ENCODE assay signal across 11 cellular contexts in genomic region chr2:176189666-176190641, GRCh38. TPM values are rescaled to one million over a fixed set of nuclear protein-coding genes. Genes with fewer than 3 reads are reported as not detected.
DNase-seq lines count a peak whose midpoint lies in the region; ATAC-seq and TF ChIP-seq lines count a peak whose summit lies in the region.
"Had no signal": no experiment of that assay in that cellular context is flagged by ENCODE, and none has a peak within 500 bp of the region (broad histone marks: within the 10 kb centered on the region; RNA-seq: fewer than 3 reads in every experiment).

No MANE protein-coding gene starts in this region.

- H3K9me3 ChIP-seq in HUES48 (ENCODE audit: control insufficient read depth, insufficient read depth, low read length) (no peaks in the 10 kb centered on the region), spleen (no peaks in the 10 kb centered on the region), PC-9 (ENCODE audit: insufficient read depth, low read depth) (no peaks in the 10 kb centered on the region)

- H3K9me2 ChIP-seq in PC-9 (ENCODE audit: insufficient read depth): no peaks in the 10 kb centered on the region

- DNase-seq in activated CD8-positive, alpha-beta T cell treated with anti-CD3 and anti-CD28 coated beads, Interleukin-2, amount 10 ng/mL, durations not matched to agents 7 days and 5 days: no peak
- DNase-seq in immature natural killer cell (no peak), spleen (no peak), PC-9 (no peak), cortex of kidney (lab: John Stamatoyannopoulos, UW) (no peak), NCI-H1105 treated with DMSO at 0.1 percent for 48 hours (lab: John Stamatoyannopoulos, UW) (no peak)
- DNase-seq: amniotic stem cell; stimulated activated CD4-positive, alpha-beta T cell treated with anti-CD3 and anti-CD28 coated beads, Interleukin-1b, Interleukin-23, amount 100 ng/mL, for 48 hours had no signal

- WGBS in spleen, 5 donors: 7 to 13% (median 12%) methylated on average over 18 to 29 of the region's 29 CpGs

- H3K27ac ChIP-seq in HUES48 (ENCODE audit: low read depth, low read length): no peak overlapping the region
- peak overlapping the region in 3 of 8 donors; percentile 66 to 80 (median 69) for H3K27ac ChIP-seq in spleen
- H3K27ac ChIP-seq in PC-9: no peak overlapping the region

- no peak overlapping the region; the same call in 1 of the 2 replicates for H2AFZ ChIP-seq in PC-9

- no peak overlapping the region for H3K27ac Mint-ChIP-seq in activated CD8-positive, alpha-beta T cell treated with anti-CD3 and anti-CD28 coated beads, Interleukin-2, amount 10 ng/mL, durations not matched to agents 7 days and 5 days
- H3K27ac Mint-ChIP-seq in immature natural killer cell: no peak overlapping the region
- H3K27ac Mint-ChIP-seq: T-helper 1 cell treated with Interleukin-12 subunit alpha and Interleukin-12 subunit beta and Interleukin-4 antibody, amounts not matched to agents 30 μg/mL and 1 μg/mL, for 36 hours had no signal

- H3K27me3 Mint-ChIP-seq in activated CD8-positive, alpha-beta T cell treated with anti-CD3 and anti-CD28 coated beads, Interleukin-2, amount 10 ng/mL, durations not matched to agents 7 days and 5 days (ENCODE audit: low read depth): peaks cover 69% of the 10 kb centered on the region
- H3K27me3 Mint-ChIP-seq in immature natural killer cell (ENCODE audit: low read depth in 3 of 3): peaks cover 24 to 40% (median 36%) of the 10 kb centered on the region in 3 donors

- peak overlapping the region; percentile 31 for H3K4me3 Mint-ChIP-seq in activated CD8-positive, alpha-beta T cell treated with anti-CD3 and anti-CD28 coated beads, Interleukin-2, amount 10 ng/mL, durations not matched to agents 7 days and 5 days
- H3K4me3 Mint-ChIP-seq in immature natural killer cell: peak overlapping the region; percentile 37 to 71 (median 57)

- H3F3A ChIP-seq in PC-9 (ENCODE audit: insufficient read depth, low read depth): no peaks in the 10 kb centered on the region

- ATAC-seq in activated CD8-positive, alpha-beta T cell treated with anti-CD3 and anti-CD28 coated beads, Interleukin-2, amount 10 ng/mL, durations not matched to agents 7 days and 5 days: no peak
- ATAC-seq in GM21786 (IDR thresholded peaks at IDR 0.05; ENCODE audit: unreplicated experiment): no peak

- no peaks in the 10 kb centered on the region for H3K9me3 Mint-ChIP-seq in activated CD8-positive, alpha-beta T cell treated with anti-CD3 and anti-CD28 coated beads, Interleukin-2, amount 10 ng/mL, durations not matched to agents 7 days and 5 days (ENCODE audit: insufficient read depth)
- peaks cover 0 to 12% (median 2%) of the 10 kb centered on the region in 6 donors for H3K9me3 Mint-ChIP-seq in immature natural killer cell
- H3K9me3 Mint-ChIP-seq: T-helper 1 cell treated with Interleukin-12 subunit alpha and Interleukin-12 subunit beta and Interleukin-4 antibody, amounts not matched to agents 30 μg/mL and 1 μg/mL, for 36 hours had no signal

- no TSS peak for BruUV-seq in PC-9 (replicated peaks; lab: Mats Ljungman, UMichigan)

- POLR2A ChIA-PET in activated CD8-positive, alpha-beta T cell treated with anti-CD3 and anti-CD28 coated beads, Interleukin-2, amount 10 ng/mL, durations not matched to agents 7 days and 5 days (lab: Charles Lee): interaction anchor here (0.6 kb wide), 1 partner anchor 160 kb away, joined by 3 read pairs; no protein-coding TSS in a partner anchor
- POLR2A ChIA-PET in PC-9 (lab: Charles Lee; ENCODE audit: unreplicated experiment): no interaction called here

- TF ChIP-seq POLR2A in spleen (IDR thresholded peaks at IDR 0.05): no peak

- H3K9ac ChIP-seq in HUES48 (ENCODE audit: low read depth, low read length): no peak overlapping the region

- peaks cover 17% of the 10 kb centered on the region for H3K4me1 Mint-ChIP-seq in activated CD8-positive, alpha-beta T cell treated with anti-CD3 and anti-CD28 coated beads, Interleukin-2, amount 10 ng/mL, durations not matched to agents 7 days and 5 days (ENCODE audit: low read depth)
- peaks cover 13 to 18% of the 10 kb centered on the region in 2 donors for H3K4me1 Mint-ChIP-seq in immature natural killer cell

- CTCF ChIA-PET in activated CD8-positive, alpha-beta T cell treated with anti-CD3 and anti-CD28 coated beads, Interleukin-2, amount 10 ng/mL, durations not matched to agents 7 days and 5 days (lab: Charles Lee): no interaction called here
- CTCF ChIA-PET in PC-9 (lab: Charles Lee): no interaction called here

- no peaks in the 10 kb centered on the region for H4K20me1 ChIP-seq in PC-9 (ENCODE audit: insufficient read depth)

- intact Hi-C loops in spleen (cut with DNase I; ENCODE audit: low total_unique reads): no loop called here
- intact Hi-C loops in PC-9 (cut with micrococcal nuclease; ENCODE audit: unreplicated experiment): no loop called here

- H3K27me3 ChIP-seq in HUES48 (ENCODE audit: control insufficient read depth, insufficient read depth, low read length) (peaks cover 100% of the 10 kb centered on the region), spleen (replicated peaks in 1 of 7) (peaks cover 11 to 100% (median 61%) of the 10 kb centered on the region in 7 donors), PC-9 (ENCODE audit: insufficient read depth, low read depth) (peaks cover 66% of the 10 kb centered on the region)

- H3K4me3 ChIP-seq in HUES48 (ENCODE audit: low read depth, low read length): peak overlapping the region; percentile 53; the same call in 1 of the 2 replicates
- peak overlapping the region in 7 of 8 donors; percentile 36 to 77 (median 56) for H3K4me3 ChIP-seq in spleen
- H3K4me3 ChIP-seq in PC-9: no peak overlapping the region

- no peak overlapping the region for H3K4me2 ChIP-seq in PC-9

- no peak for TF ChIP-seq CTCF in spleen (IDR thresholded peaks at IDR 0.05 in 8 of 11, conservative IDR thresholded peaks at IDR 0.05 in 3 of 11)
- no peak for TF ChIP-seq CTCF in PC-9 (conservative IDR thresholded peaks at IDR 0.05)

- H3K36me3 Mint-ChIP-seq in activated CD8-positive, alpha-beta T cell treated with anti-CD3 and anti-CD28 coated beads, Interleukin-2, amount 10 ng/mL, durations not matched to agents 7 days and 5 days (ENCODE audit: low read depth): no peaks in the 10 kb centered on the region
- H3K36me3 Mint-ChIP-seq in immature natural killer cell: peaks cover 0 to 3% (median 0%) of the 10 kb centered on the region in 3 donors

- H3K36me3 ChIP-seq in HUES48 (ENCODE audit: control insufficient read depth, insufficient read depth, low read length) (no peaks in the 10 kb centered on the region), spleen (no peaks in the 10 kb centered on the region), PC-9 (ENCODE audit: low read depth) (no peaks in the 10 kb centered on the region)

- H3K4me1 ChIP-seq in HUES48 (ENCODE audit: control insufficient read depth, insufficient read depth, low read length): peaks cover 41% of the 10 kb centered on the region
- peaks cover 18 to 34% (median 28%) of the 10 kb centered on the region in 6 donors for H3K4me1 ChIP-seq in spleen
- no peaks in the 10 kb centered on the region for H3K4me1 ChIP-seq in PC-9 (replicated peaks; ENCODE audit: insufficient read depth)

- H3K79me2 ChIP-seq in PC-9 (ENCODE audit: low read depth): no peaks in the 10 kb centered on the region

RNA-seq across cellular contexts. Expression of gene HOXD1, which starts 1.5 kb away (rescaled TPM):
- total RNA-seq in activated CD8-positive, alpha-beta T cell treated with anti-CD3 and anti-CD28 coated beads, Interleukin-2, amount 10 ng/mL, durations not matched to agents 7 days and 5 days: not detected
- polyA plus RNA-seq in immature natural killer cell (not detected), spleen (1 to 10 TPM in 1 of 3 donors, under 1 TPM in 2; 0.49 to 1.4 (median 0.50) TPM)
- total RNA-seq in spleen (1 to 10 TPM in 6 of 7 donors, under 1 TPM in 1; 0.88 to 4.5 (median 1.4) TPM), PC-9 (2021) (not detected in 2 replicates)

RNA-seq across cellular contexts. Expression of gene HOXD3, which starts 32.8 kb away (rescaled TPM):
- not detected for total RNA-seq in activated CD8-positive, alpha-beta T cell treated with anti-CD3 and anti-CD28 coated beads, Interleukin-2, amount 10 ng/mL, durations not matched to agents 7 days and 5 days
- polyA plus RNA-seq in immature natural killer cell (not detected), spleen (1 to 10 TPM; 1.2 to 4.4 (median 1.7) TPM)
- total RNA-seq in spleen (10 to 100 TPM in 2 of 7 donors, 1 to 10 TPM in 5; 4.5 to 15.3 (median 9.8) TPM), PC-9 (2021) (not detected in 2 replicates)

RNA-seq across cellular contexts. Expression of gene HOXD4, which starts 38.6 kb away (rescaled TPM):
- not detected for total RNA-seq in activated CD8-positive, alpha-beta T cell treated with anti-CD3 and anti-CD28 coated beads, Interleukin-2, amount 10 ng/mL, durations not matched to agents 7 days and 5 days
- polyA plus RNA-seq in immature natural killer cell: not detected
- 1 to 10 TPM; 3.9 to 9.8 (median 8.3) TPM for total RNA-seq in spleen
- polyA plus RNA-seq in spleen: 1 to 10 TPM in 2 of 3 donors, under 1 TPM in 1; 0.88 to 5.1 (median 2.1) TPM
- total RNA-seq in PC-9 (2021): not detected in 2 replicates
